In genomic region chr19:42254850-42255765, GRCh38 we compare ENCODE assay signal across 8 cellular contexts. TPM values are rescaled to one million over a fixed set of nuclear protein-coding genes. Genes with fewer than 3 reads are reported as not detected.
A peak's percentile ranks its signal among the peaks of the same experiment; 100 is the strongest.
DNase-seq lines count a peak whose midpoint lies in the region; ATAC-seq and TF ChIP-seq lines count a peak whose summit lies in the region.

Gene ERF (minus strand): TSS chr19:42255128. CDS start chr19:42254999, 129 bp downstream.

- H3K4me1 Mint-ChIP-seq in activated CD4-positive, alpha-beta T cell treated with anti-CD3 and anti-CD28 coated beads for 36 hours: peaks cover 25% of the 10 kb centered on the region
- peaks cover 39% of the 10 kb centered on the region for H3K4me1 Mint-ChIP-seq in chondrocyte (ENCODE audit: low read depth)

- intact Hi-C loops in activated CD4-positive, alpha-beta T cell treated with anti-CD3 and anti-CD28 coated beads for 36 hours (cut with DNase I, micrococcal nuclease): loop anchor here (1.0 kb wide), 5 partner anchors 11 to 122 kb away; partner anchors contain the start of gene DEDD2 (in 1 of the 2)

- POLR2A ChIA-PET in activated CD4-positive, alpha-beta T cell treated with anti-CD3 and anti-CD28 coated beads for 36 hours (lab: Charles Lee): interaction anchor here (0.6 kb wide), 1 partner anchor 18 kb away, joined by 3 read pairs; no protein-coding TSS in a partner anchor

- TF ChIP-seq CTCF in chondrocyte (IDR thresholded peaks at IDR 0.05): no peak

- no peaks in the 10 kb centered on the region for H3K9me3 Mint-ChIP-seq in activated CD4-positive, alpha-beta T cell treated with anti-CD3 and anti-CD28 coated beads for 36 hours (ENCODE audit: low read depth)
- no peaks in the 10 kb centered on the region for H3K9me3 Mint-ChIP-seq in chondrocyte (ENCODE audit: low read depth)

- H3K36me3 Mint-ChIP-seq in activated CD4-positive, alpha-beta T cell treated with anti-CD3 and anti-CD28 coated beads for 36 hours (ENCODE audit: low read depth): peaks cover 12% of the 10 kb centered on the region
- peaks cover 2% of the 10 kb centered on the region for H3K36me3 Mint-ChIP-seq in chondrocyte (ENCODE audit: low read depth)

- DNase-seq in NCI-H524 (lab: John Stamatoyannopoulos, UW) (peak; percentile 61 to 81), NCI-H524 treated with DMSO at 0.1 percent for 48 hours (lab: John Stamatoyannopoulos, UW) (no peak), NCI-H345 treated with DMSO at 0.1 percent for 48 hours (lab: John Stamatoyannopoulos, UW; ENCODE audit: unreplicated experiment) (peak; percentile 33), chondrocyte (ENCODE audit: low spot score) (no peak), kidney tubule cell (ENCODE audit: low spot score) (peak; percentile 93)
- DNase-seq in activated CD4-positive, alpha-beta T cell treated with anti-CD3 and anti-CD28 coated beads for 36 hours: peak; percentile 97
- peak; percentile 89 to 92 for DNase-seq in stimulated activated CD4-positive, alpha-beta T cell treated with anti-CD3 and anti-CD28 coated beads, Interleukin-1b, Interleukin-23, amount 100 ng/mL, for 1 hour (ENCODE audit: low read depth in 2 of 2)

- peaks cover 3% of the 10 kb centered on the region for H3K27me3 Mint-ChIP-seq in activated CD4-positive, alpha-beta T cell treated with anti-CD3 and anti-CD28 coated beads for 36 hours
- H3K27me3 Mint-ChIP-seq in chondrocyte (ENCODE audit: low read depth): no peaks in the 10 kb centered on the region

- peak within 1 kb of the TSS; percentile 63 for H3K27ac Mint-ChIP-seq in activated CD4-positive, alpha-beta T cell treated with anti-CD3 and anti-CD28 coated beads for 36 hours
- H3K27ac Mint-ChIP-seq in chondrocyte (ENCODE audit: unreplicated experiment): peak within 1 kb of the TSS; percentile 94

- CTCF ChIA-PET in activated CD4-positive, alpha-beta T cell treated with anti-CD3 and anti-CD28 coated beads for 36 hours (lab: Charles Lee): interaction anchor here (0.9 to 1.4 kb wide), 2 partner anchors 24 to 74 kb away, joined by 3 to 5 read pairs; no protein-coding TSS in a partner anchor

- ATAC-seq in HG03135 (IDR thresholded peaks at IDR 0.05; ENCODE audit: unreplicated experiment): peak; percentile 49
- ATAC-seq in activated CD4-positive, alpha-beta T cell treated with anti-CD3 and anti-CD28 coated beads for 36 hours: peak; percentile 73

- peak within 1 kb of the TSS; percentile 70 for H3K4me3 Mint-ChIP-seq in activated CD4-positive, alpha-beta T cell treated with anti-CD3 and anti-CD28 coated beads for 36 hours
- peak within 1 kb of the TSS; percentile 74 for H3K4me3 Mint-ChIP-seq in chondrocyte (ENCODE audit: unreplicated experiment)

RNA-seq across cellular contexts. Expression of gene ERF, which starts in this region (rescaled TPM):
- total RNA-seq in activated CD4-positive, alpha-beta T cell treated with anti-CD3 and anti-CD28 coated beads for 36 hours: 10 to 100 TPM; 65.5 to 66.4 TPM
- 64.5 to 74.6 TPM (median 71.7 TPM) in 3 replicates for total RNA-seq in chondrocyte

Comparison
In these comparisons a context has a peak if more than half of its experiments do, and no peak if none do; other contexts are left out.
1. DNase-seq: peak in NCI-H524 (2 of 2), NCI-H345 treated with DMSO at 0.1 percent for 48 hours (single experiment), activated CD4-positive, alpha-beta T cell treated with anti-CD3 and anti-CD28 coated beads for 36 hours (single experiment), kidney tubule cell (single experiment) and stimulated activated CD4-positive, alpha-beta T cell treated with anti-CD3 and anti-CD28 coated beads, Interleukin-1b, Interleukin-23, amount 100 ng/mL, for 1 hour (2 of 2); none in NCI-H524 treated with DMSO at 0.1 percent for 48 hours (single experiment) and chondrocyte (single experiment).